10 cellular contexts compared by ENCODE assay signal in the genomic region with DNA sequence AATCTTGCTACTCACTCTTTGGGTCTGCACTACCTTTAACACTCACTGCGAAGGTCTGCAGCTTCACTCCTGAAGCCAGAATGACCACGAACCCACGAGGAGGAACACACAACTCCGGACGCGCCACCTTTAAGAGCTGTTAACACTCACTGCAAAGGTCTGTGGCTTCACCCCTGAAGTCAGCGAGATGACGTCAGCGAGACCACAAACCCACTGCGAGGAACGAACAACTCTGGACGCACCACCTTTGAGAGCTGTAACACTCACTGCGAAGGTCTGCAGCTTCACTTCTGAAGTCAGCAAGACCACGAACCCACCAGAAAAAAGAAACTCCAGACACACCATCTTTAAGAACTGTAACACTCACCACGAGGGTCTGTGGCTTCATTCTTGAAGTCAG. TPM values are rescaled to one million over a fixed set of nuclear protein-coding genes. Genes with fewer than 3 reads are reported as not detected.
DNase-seq lines count a peak whose midpoint lies in the region; ATAC-seq and TF ChIP-seq lines count a peak whose summit lies in the region.
"Not testable (repeated sequence)": the region's sequence is repeated elsewhere in the genome, so short reads cannot be mapped to it uniquely, and the experiment has no call there.
"Had no signal": no experiment of that assay in that cellular context is flagged by ENCODE, and none has a peak within 500 bp of the region (broad histone marks: within the 10 kb centered on the region; RNA-seq: fewer than 3 reads in every experiment).

No MANE protein-coding gene starts in this region.

- in situ Hi-C loops in transverse colon (cut with MboI; ENCODE audit: low pct_ligation_motif_present in 1 of 4, low pct_unique_long_range_greater_than_20kb in 1 of 4, low sequenced_read_pairs in 3 of 4) = not testable (repeated sequence)

- peaks cover 19% of the 10 kb centered on the region for H3K27me3 Mint-ChIP-seq in T-helper 17 cell

- H3K9me3 ChIP-seq in T-helper 17 cell (ENCODE audit: control insufficient read depth, low read length, poor library complexity, severe bottlenecking); transverse colon: not testable (repeated sequence)

- TF ChIP-seq POLR2A in transverse colon (IDR thresholded peaks at IDR 0.05) = not testable (repeated sequence)

- peak; percentile 28 for DNase-seq in HT1080 (ENCODE audit: low read depth)
- DNase-seq in T-helper 17 cell = not testable (repeated sequence)
- peak; percentile 72 for DNase-seq in activated CD8-positive, alpha-beta memory T cell treated with anti-CD3 and anti-CD28 coated beads, Interleukin-2, amount 50 U/mL, for 1 hour (ENCODE audit: extremely low read depth)
- DNase-seq in activated gamma-delta T cell treated with Interleukin-2 at 50 U/mL for 16 hours = peak; percentile 76
- peak; percentile 92 for DNase-seq in choroid plexus epithelial cell (ENCODE audit: low read depth)
- DNase-seq in posterior vena cava (ENCODE audit: low spot score) = peak; percentile 80
- DNase-seq in stimulated activated CD8-positive, alpha-beta memory T cell treated with anti-CD3 and anti-CD28 coated beads, Interleukin-15, amount 100 ng/mL, for 1 hour (ENCODE audit: low read depth) = peak; percentile 40
- peak; percentile 33 for DNase-seq in transverse colon

- intact Hi-C loops in posterior vena cava (cut with DNase I); transverse colon (cut with DNase I; ENCODE audit: low total_unique reads): not testable (repeated sequence)

- H3K36me3 Mint-ChIP-seq in T-helper 17 cell (ENCODE audit: low read depth) = not testable (repeated sequence)

- ATAC-seq in T-helper 17 cell = peak; percentile 36

- WGBS in transverse colon (ENCODE audit: low coverage in 1 of 2), 2 donors = 87% methylated on average over 15 of the region's 15 CpGs; no CpG with 5 or more reads in 1 of the 2 donors

- not testable (repeated sequence) for TF ChIP-seq EP300 in transverse colon (IDR thresholded peaks at IDR 0.05; ENCODE audit: low read depth)

- not testable (repeated sequence) for H3K4me3 ChIP-seq in choroid plexus epithelial cell (ENCODE audit: low read depth, low read length); transverse colon

- H3K4me3 Mint-ChIP-seq in T-helper 17 cell = not testable (repeated sequence)

- not testable (repeated sequence) for TF ChIP-seq CTCF in choroid plexus epithelial cell (conservative IDR thresholded peaks at IDR 0.05; ENCODE audit: low read depth, low read length); transverse colon (IDR thresholded peaks at IDR 0.05)

- H3K27ac ChIP-seq in transverse colon = not testable (repeated sequence)

- H3K4me1 Mint-ChIP-seq in T-helper 17 cell = not testable (repeated sequence)

- H3K27me3 ChIP-seq in transverse colon = not testable (repeated sequence)

- H3K4me1 ChIP-seq in transverse colon = not testable (repeated sequence)

- H3K27ac Mint-ChIP-seq in T-helper 17 cell = not testable (repeated sequence)

- not testable (repeated sequence) for H3K36me3 ChIP-seq in transverse colon

RNA-seq across cellular contexts. Expression of a gene that starts 6.5 kb away (rescaled TPM):
- not detected in 2 replicates for total RNA-seq in HT1080 (2014; rRNA removed; shearing (Covaris generic))
- not detected in 2 replicates for polyA plus RNA-seq in HT1080 (2015; cell fraction: cytosol; rRNA removed)
- polyA plus RNA-seq in HT1080 (2015; cell fraction: nucleus; rRNA removed) = not detected in 2 replicates
- total RNA-seq in T-helper 17 cell (not detected), posterior vena cava (10 to 100 TPM; 17.3 to 24.2 TPM), transverse colon (1 to 10 TPM; 1.5 to 8.4 (median 5.1) TPM)
- total RNA-seq: H7, NCI-H460 had no signal
